Comparison of ENCODE assay signal across 13 cellular contexts in the genomic region with DNA sequence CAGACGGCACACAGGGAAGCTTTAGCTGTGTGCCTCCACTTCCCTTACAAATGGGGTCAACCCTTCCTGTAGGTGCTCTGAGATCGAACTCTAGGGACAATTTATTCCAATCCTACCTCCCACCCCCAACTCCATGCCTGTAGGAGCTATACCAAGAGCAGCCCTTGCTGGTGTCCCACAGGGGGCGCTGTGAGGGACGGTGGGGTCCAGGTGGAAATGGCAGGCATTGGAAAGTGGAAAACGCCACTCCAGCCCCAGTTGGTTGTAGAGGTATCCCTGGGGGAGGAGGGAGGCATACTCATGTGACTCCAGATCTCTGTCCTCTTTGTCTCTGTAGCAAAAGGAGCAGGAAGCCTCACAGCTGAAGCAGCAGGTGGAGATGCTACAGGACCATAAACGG.
DNase-seq lines count a peak whose midpoint lies in the region; ATAC-seq and TF ChIP-seq lines count a peak whose summit lies in the region.
"Had no signal": no experiment of that assay in that cellular context is flagged by ENCODE, and none has a peak within 500 bp of the region (broad histone marks: within the 10 kb centered on the region; RNA-seq: fewer than 3 reads in every experiment).

No MANE protein-coding gene starts in this region.

- H3K27ac ChIP-seq in SK-N-SH (ENCODE audit: low read depth in 2 of 2, low read length in 1 of 2) (no peak overlapping the region), HCT116 (ENCODE audit: low read depth, low read length) (no peak overlapping the region), WERI-Rb-1 (no peak overlapping the region)
- H3K27ac ChIP-seq: sigmoid colon had no signal

- H3K79me2 ChIP-seq in SK-N-SH (ENCODE audit: insufficient read depth) (no peaks in the 10 kb centered on the region), HCT116 (ENCODE audit: insufficient read depth, low read length) (no peaks in the 10 kb centered on the region)

- H4K20me1 ChIP-seq in SK-N-SH (ENCODE audit: insufficient read depth) (no peaks in the 10 kb centered on the region), HCT116 (ENCODE audit: insufficient read depth) (no peaks in the 10 kb centered on the region)

- RAD21 ChIA-PET in HCT116 (lab: Charles Lee; ENCODE audit: low non-redundant PET in 1 of 2, low total read pairs in 2 of 2, uncharacterized antibody in 2 of 2, unreplicated experiment in 2 of 2): no interaction called here

- ATAC-seq in SK-N-SH treated with all-trans-retinoic acid at 6 μM for 48 hours (no peak), HCT116 (peak; percentile 69; the same call in 1 of the 2 replicates), GM21529 (IDR thresholded peaks at IDR 0.05; ENCODE audit: unreplicated experiment) (no peak), Right ventricle myocardium superior (ENCODE audit: poor library complexity) (no peak)
- ATAC-seq: esophagus mucosa had no signal

- H3K9me3 Mint-ChIP-seq in nephron progenitor cell: peaks cover 13% of the 10 kb centered on the region

- H3K27ac Mint-ChIP-seq in nephron progenitor cell: no peak overlapping the region

- no peaks in the 10 kb centered on the region for H3K4me1 Mint-ChIP-seq in nephron progenitor cell

- H3K4me1 ChIP-seq in SK-N-SH (ENCODE audit: control insufficient read depth in 1 of 2, insufficient read depth in 2 of 2, low read depth in 1 of 2, low read length in 1 of 2): peaks cover 0 to 9% of the 10 kb centered on the region in 2 experiments; a peak in 1 of 4 replicates
- H3K4me1 ChIP-seq in HCT116 (ENCODE audit: control insufficient read depth in 1 of 2, insufficient read depth in 2 of 2, low read length in 2 of 2): no peaks in the 10 kb centered on the region
- H3K4me1 ChIP-seq: sigmoid colon had no signal

- H3K4me2 ChIP-seq in SK-N-SH: no peak overlapping the region
- H3K4me2 ChIP-seq in HCT116 (ENCODE audit: low read length): no peak overlapping the region

- CTCF ChIA-PET in SK-N-SH (lab: Yijun Ruan, JAX): interaction anchor here (0.7 to 3.1 kb wide), 12 partner anchors 8 to 462 kb away, joined by 3 to 14 read pairs (median 4); no protein-coding TSS in a partner anchor
- CTCF ChIA-PET in HCT116 (lab: Charles Lee): interaction anchor here (0.8 to 3.2 kb wide), 8 partner anchors 9 to 427 kb away, joined by 3 to 13 read pairs (median 6); no protein-coding TSS in a partner anchor

- peaks cover 19% of the 10 kb centered on the region for H3K27me3 Mint-ChIP-seq in nephron progenitor cell (ENCODE audit: low read depth, poor library complexity)

- no peak overlapping the region for H3K9ac ChIP-seq in SK-N-SH
- H3K9ac ChIP-seq in HCT116 (ENCODE audit: low read length): no peak overlapping the region

- peaks cover 5% of the 10 kb centered on the region for H3K36me3 Mint-ChIP-seq in nephron progenitor cell (ENCODE audit: low read depth)

- H3K9me3 ChIP-seq in SK-N-SH (no peaks in the 10 kb centered on the region), HCT116 (ENCODE audit: control insufficient read depth in 1 of 2, insufficient read depth in 1 of 2, low read depth in 1 of 2, low read length in 2 of 2) (no peaks in the 10 kb centered on the region), WERI-Rb-1 (ENCODE audit: severe bottlenecking) (no peaks in the 10 kb centered on the region)
- H3K9me3 ChIP-seq: sigmoid colon had no signal

- H3K9me2 ChIP-seq in SK-N-SH (no peaks in the 10 kb centered on the region), HCT116 (ENCODE audit: insufficient read depth) (no peaks in the 10 kb centered on the region)

- no peaks in the 10 kb centered on the region for H3F3A ChIP-seq in SK-N-SH (replicated peaks; ENCODE audit: insufficient read depth)

- TF ChIP-seq CTCF in SK-N-SH (IDR thresholded peaks at IDR 0.05) (0 out of 2 replicates have a peak, but pooled peaks have one; percentile 18), HCT116 (IDR thresholded peaks at IDR 0.05 in 2 of 3, conservative IDR thresholded peaks at IDR 0.05 in 1 of 3; ENCODE audit: borderline replicate concordance in 1 of 3, insufficient read depth in 1 of 3, low read depth in 2 of 3, low read length in 2 of 3) (peak in 2 of 3 experiments; percentile 72 to 77; a peak in 4 of 6 replicates), WERI-Rb-1 (IDR thresholded peaks at IDR 0.05; ENCODE audit: low read depth, low read length) (peak; percentile 70), nephron progenitor cell (IDR thresholded peaks at IDR 0.05) (peak; percentile 35)

- POLR2A ChIA-PET in SK-N-SH (lab: Yijun Ruan, JAX): no interaction called here
- POLR2A ChIA-PET in HCT116 (lab: Charles Lee): no interaction called here

- WGBS in SK-N-SH (ENCODE audit: low lambda C conversion rate): 19% methylated on average over 4 of the region's 6 CpGs

- H3K4me3 ChIP-seq in SK-N-SH (ENCODE audit: low read depth in 2 of 2, low read length in 1 of 2) (no peak overlapping the region; a peak in 1 of 4 replicates), HCT116 (replicated peaks in 1 of 2; ENCODE audit: low read depth in 1 of 2, low read length in 2 of 2) (no peak overlapping the region), WERI-Rb-1 (ENCODE audit: low read depth, low read length) (no peak overlapping the region)
- H3K4me3 ChIP-seq: sigmoid colon had no signal

- H2AFZ ChIP-seq in SK-N-SH (ENCODE audit: low read depth) (no peak overlapping the region), HCT116 (ENCODE audit: low read depth, low read length, poor library complexity, severe bottlenecking) (no peak overlapping the region)

- H3K36me3 ChIP-seq in SK-N-SH (replicated peaks in 1 of 2; ENCODE audit: control insufficient read depth in 1 of 2, insufficient read depth in 2 of 2, low read length in 1 of 2) (no peaks in the 10 kb centered on the region), HCT116 (ENCODE audit: control insufficient read depth in 1 of 2, insufficient read depth in 2 of 2, low read length in 2 of 2) (no peaks in the 10 kb centered on the region), WERI-Rb-1 (no peaks in the 10 kb centered on the region)
- H3K36me3 ChIP-seq: sigmoid colon had no signal

- no TSS peak for BruUV-seq in HCT116 (replicated peaks; lab: Mats Ljungman, UMichigan)

- H3K4me3 Mint-ChIP-seq in nephron progenitor cell: no peak overlapping the region

- H3K27me3 ChIP-seq in SK-N-SH (ENCODE audit: insufficient read depth) (no peaks in the 10 kb centered on the region), HCT116 (ENCODE audit: insufficient read depth, low read length) (peaks cover 28% of the 10 kb centered on the region), WERI-Rb-1 (ENCODE audit: insufficient read depth, low read depth, severe bottlenecking) (no peaks in the 10 kb centered on the region)

- intact Hi-C loops in HCT116 (cut with micrococcal nuclease): no loop called here
- intact Hi-C loops in Right ventricle myocardium superior (cut with DNase I): no loop called here

- TF ChIP-seq POLR2A in HCT116 (IDR thresholded peaks at IDR 0.05; ENCODE audit: borderline replicate concordance, extremely low read depth, insufficient read depth, insufficient read length): no peak

- TF ChIP-seq RAD21 in SK-N-SH (IDR thresholded peaks at IDR 0.05; ENCODE audit: low read length) (no peak; the same call in 1 of the 2 replicates), HCT116 (IDR thresholded peaks at IDR 0.05; ENCODE audit: low read depth) (no peak)

- TF ChIP-seq EP300 in SK-N-SH (IDR thresholded peaks at IDR 0.05; ENCODE audit: borderline replicate concordance in 1 of 2, low read depth in 1 of 2, low read length in 1 of 2): no peak

- DNase-seq in SK-N-SH (peak; percentile 24), HCT116 (ENCODE audit: low read depth, low spot score) (peak; percentile 7), WERI-Rb-1 (peak; percentile 45), nephron progenitor cell (peak; percentile 45), Right ventricle myocardium superior (no peak)
- DNase-seq in activated effector memory CD4-positive, alpha-beta T cell treated with Interleukin-2 at 50 U/mL for 16 hours: no peak
- DNase-seq: activated CD4-positive, alpha-beta T cell treated with anti-CD3 and anti-CD28 coated beads for 1 hour; caudate nucleus; NCI-H2171 treated with DMSO at 0.1 percent for 48 hours; sigmoid colon had no signal

TF ChIP-seq in SK-N-SH, 30 proteins besides CTCF, POLR2A, EP300 and RAD21 (continues in another document):
- TF ChIP-seq GATA2 (CRISPR knock-in tag; IDR thresholded peaks at IDR 0.05): no peak
- TF ChIP-seq TEAD4 (IDR thresholded peaks at IDR 0.05; ENCODE audit: borderline replicate concordance, insufficient read depth): no peak
- TF ChIP-seq MXI1 (IDR thresholded peaks at IDR 0.05; ENCODE audit: low read depth, low read length): no peak

TF ChIP-seq in SK-N-SH treated with all-trans-retinoic acid at 6 μM for 48 hours, 23 proteins besides CTCF, POLR2A, EP300 and RAD21 (continues in another document):
- TF ChIP-seq ARNTL (CRISPR knock-in tag; IDR thresholded peaks at IDR 0.05; ENCODE audit: borderline replicate concordance, low read depth): no peak
- TF ChIP-seq GLIS3 (CRISPR knock-in tag; IDR thresholded peaks at IDR 0.05): no peak
- no peak for TF ChIP-seq ZFP30 (CRISPR knock-in tag; IDR thresholded peaks at IDR 0.05)
- TF ChIP-seq, protein P1, sequence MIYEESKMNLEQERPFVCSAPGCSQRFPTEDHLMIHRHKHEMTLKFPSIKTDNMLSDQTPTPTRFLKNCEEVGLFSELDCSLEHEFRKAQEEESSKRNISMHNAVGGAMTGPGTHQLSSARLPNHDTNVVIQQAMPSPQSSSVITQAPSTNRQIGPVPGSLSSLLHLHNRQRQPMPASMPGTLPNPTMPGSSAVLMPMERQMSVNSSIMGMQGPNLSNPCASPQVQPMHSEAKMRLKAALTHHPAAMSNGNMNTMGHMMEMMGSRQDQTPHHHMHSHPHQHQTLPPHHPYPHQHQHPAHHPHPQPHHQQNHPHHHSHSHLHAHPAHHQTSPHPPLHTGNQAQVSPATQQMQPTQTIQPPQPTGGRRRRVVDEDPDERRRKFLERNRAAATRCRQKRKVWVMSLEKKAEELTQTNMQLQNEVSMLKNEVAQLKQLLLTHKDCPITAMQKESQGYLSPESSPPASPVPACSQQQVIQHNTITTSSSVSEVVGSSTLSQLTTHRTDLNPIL (CRISPR knock-in tag; IDR thresholded peaks at IDR 0.05; ENCODE audit: low read depth): no peak

TF ChIP-seq in HCT116, 20 proteins besides CTCF, POLR2A, EP300 and RAD21 (continues in another document):
- TF ChIP-seq EGR1 (IDR thresholded peaks at IDR 0.05; ENCODE audit: low read depth): no peak
- no peak for TF ChIP-seq CEBPB (IDR thresholded peaks at IDR 0.05; ENCODE audit: low read depth)
- TF ChIP-seq YY1 (IDR thresholded peaks at IDR 0.05; ENCODE audit: extremely low read depth, insufficient replicate concordance, low read depth, low read length): no peak
- no peak for TF ChIP-seq FOSL1 (IDR thresholded peaks at IDR 0.05; ENCODE audit: low read depth)
- TF ChIP-seq EZH2phosphoT487 (IDR thresholded peaks at IDR 0.05; ENCODE audit: borderline replicate concordance): no peak
- no peak for TF ChIP-seq SP1 (IDR thresholded peaks at IDR 0.05; ENCODE audit: low read depth)
- TF ChIP-seq, protein P2, sequence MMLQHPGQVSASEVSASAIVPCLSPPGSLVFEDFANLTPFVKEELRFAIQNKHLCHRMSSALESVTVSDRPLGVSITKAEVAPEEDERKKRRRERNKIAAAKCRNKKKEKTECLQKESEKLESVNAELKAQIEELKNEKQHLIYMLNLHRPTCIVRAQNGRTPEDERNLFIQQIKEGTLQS (IDR thresholded peaks at IDR 0.05): no peak
- no peak for TF ChIP-seq SRF (IDR thresholded peaks at IDR 0.05; ENCODE audit: low read depth)
- TF ChIP-seq CBX3 (IDR thresholded peaks at IDR 0.05; ENCODE audit: low read depth): no peak

Comparison
In these comparisons a context has a peak if more than half of its experiments do, and no peak if none do; other contexts are left out.
1. DNase-seq: peak in SK-N-SH (single experiment), HCT116 (single experiment), WERI-Rb-1 (single experiment) and nephron progenitor cell (single experiment); none in activated effector memory CD4-positive, alpha-beta T cell treated with Interleukin-2 at 50 U/mL for 16 hours (single experiment) and Right ventricle myocardium superior (single experiment).
2. CTCF ChIP-seq: peak in every context shown above with its lines; median percentile 74 in HCT116; 70 in WERI-Rb-1; 35 in nephron progenitor cell; 18 in SK-N-SH.